In genomic region chr11:66344550-66345315, GRCh38 we compare ENCODE assay signal across 8 cellular contexts. TPM values are rescaled to one million over a fixed set of nuclear protein-coding genes. Genes with fewer than 3 reads are reported as not detected.
DNase-seq lines count a peak whose midpoint lies in the region; FAIRE-seq and TF ChIP-seq lines count a peak whose summit lies in the region.

BRMS1 (minus strand) TSS chr11:66345104; CDS start chr11:66342234, 2,870 bp downstream.

- H3K4me1 ChIP-seq in HEK293 (ENCODE audit: control insufficient read depth, insufficient read depth, low read length) (no peaks in the 10 kb centered on the region), neuronal stem cell (ENCODE audit: control insufficient read depth in 2 of 2, insufficient read depth in 1 of 2, low read depth in 1 of 2, low read length in 2 of 2) (peaks cover 25% of the 10 kb centered on the region in 2 donors), subcutaneous abdominal adipose tissue (ENCODE audit: control insufficient read depth in 5 of 5, insufficient read depth in 5 of 5, low read length in 5 of 5) (peaks cover 9 to 55% (median 47%) of the 10 kb centered on the region in 5 donors)

- H4K91ac ChIP-seq in neuronal stem cell (ENCODE audit: low read depth, low read length, poor library complexity), result no peak within 1 kb of the TSS

- H3K18ac ChIP-seq in neuronal stem cell (ENCODE audit: low read length), result peak within 1 kb of the TSS; percentile 84

- 0 out of 2 replicates have a peak, but pooled peaks have one; percentile 25 for TF ChIP-seq CTCF in HEK293 (tag by site-specific recombination; IDR thresholded peaks at IDR 0.05)

- peak within 1 kb of the TSS; percentile 92 for H3K23ac ChIP-seq in neuronal stem cell (ENCODE audit: low read depth, low read length, poor library complexity)

- no peaks in the 10 kb centered on the region for H3K9me3 ChIP-seq in HEK293 (ENCODE audit: control insufficient read depth, insufficient read depth, low read depth, low read length)
- peaks cover 0 to 3% of the 10 kb centered on the region in 2 donors for H3K9me3 ChIP-seq in neuronal stem cell (replicated peaks in 1 of 2; ENCODE audit: control insufficient read depth in 2 of 2, insufficient read depth in 1 of 2, low read depth in 1 of 2, low read length in 2 of 2)
- H3K9me3 ChIP-seq in subcutaneous abdominal adipose tissue (ENCODE audit: control insufficient read depth in 5 of 5, low read length in 5 of 5), result no peaks in the 10 kb centered on the region

- H3K9ac ChIP-seq in neuronal stem cell (ENCODE audit: low read depth, low read length, poor library complexity), result peak within 1 kb of the TSS; percentile 97
- peak within 1 kb of the TSS; percentile 81 to 98 (median 87) for H3K9ac ChIP-seq in subcutaneous abdominal adipose tissue (ENCODE audit: low read length in 5 of 5)

- H2BK5ac ChIP-seq in neuronal stem cell (ENCODE audit: low read length), result peak within 1 kb of the TSS; percentile 29

- no peak within 1 kb of the TSS for H2BK12ac ChIP-seq in neuronal stem cell (ENCODE audit: low read length)

- H2AK5ac ChIP-seq in neuronal stem cell (ENCODE audit: low read depth, low read length), result peak within 1 kb of the TSS; percentile 50

- DNase-seq in GDM1 (lab: John Stamatoyannopoulos, UW), result peak; percentile 88
- DNase-seq in NAMALWA (ENCODE audit: low spot score), result peak; percentile 97
- peak; percentile 95 for DNase-seq in SK-MEL-5 (ENCODE audit: low read depth, low spot score)
- peak; percentile 96 for DNase-seq in activated naive CD4-positive, alpha-beta T cell treated with Interleukin-2 at 50 U/mL for 16 hours
- peak; percentile 93 to 97 for DNase-seq in frontal cortex (ENCODE audit: low spot score in 2 of 2)
- DNase-seq in neuronal stem cell (ENCODE audit: low spot score), result peak; percentile 96

- in situ Hi-C loops in SK-MEL-5 (cut with HindIII; ENCODE audit: low pct_unique_long_range_greater_than_20kb, low sequenced_read_pairs), result no loop called here

- peak within 1 kb of the TSS; percentile 26; the same call in 1 of the 2 replicates for H3K27ac ChIP-seq in HEK293 (ENCODE audit: extremely low read depth, low read depth, low read length)
- H3K27ac ChIP-seq in neuronal stem cell (replicated peaks; ENCODE audit: low read length), result peak within 1 kb of the TSS; percentile 56
- peak within 1 kb of the TSS; percentile 67 for H3K27ac ChIP-seq in subcutaneous abdominal adipose tissue (ENCODE audit: low read depth, low read length)

- H3K27me3 ChIP-seq in neuronal stem cell (ENCODE audit: control insufficient read depth in 3 of 3, insufficient read depth in 3 of 3, low read depth in 1 of 3, low read length in 3 of 3) (no peaks in the 10 kb centered on the region), subcutaneous abdominal adipose tissue (ENCODE audit: control insufficient read depth in 5 of 5, insufficient read depth in 4 of 5, low read length in 5 of 5) (no peaks in the 10 kb centered on the region)

- peak within 1 kb of the TSS; percentile 94 for H2AFZ ChIP-seq in neuronal stem cell (ENCODE audit: low read length)

- no CpG with 5 or more reads among the region's 59 CpGs for WGBS in neuronal stem cell (ENCODE audit: extremely low coverage in 2 of 2, insufficient read length in 2 of 2, insufficient replicate concordance in 1 of 2), 2 donors

- peaks cover 0 to 41% of the 10 kb centered on the region in 2 experiments; a peak in 2 of 3 replicates for H3K36me3 ChIP-seq in HEK293 (ENCODE audit: control insufficient read depth in 2 of 2, insufficient read depth in 1 of 2, low read length in 2 of 2)
- peaks cover 22 to 33% of the 10 kb centered on the region in 2 donors for H3K36me3 ChIP-seq in neuronal stem cell (replicated peaks in 1 of 2; ENCODE audit: control insufficient read depth in 2 of 2, insufficient read depth in 2 of 2, low read length in 2 of 2)
- peaks cover 0 to 30% (median 25%) of the 10 kb centered on the region in 5 donors for H3K36me3 ChIP-seq in subcutaneous abdominal adipose tissue (ENCODE audit: control insufficient read depth in 5 of 5, insufficient read depth in 5 of 5, low read length in 5 of 5)

- H3K4me3 ChIP-seq in HEK293 (ENCODE audit: low read depth, low read length) (peak within 1 kb of the TSS; percentile 52), neuronal stem cell (ENCODE audit: low read length in 2 of 2) (peak within 1 kb of the TSS; percentile 97), subcutaneous abdominal adipose tissue (ENCODE audit: low read depth in 1 of 5, low read length in 5 of 5) (peak within 1 kb of the TSS; percentile 92 to 97 (median 95))

- peaks cover 19% of the 10 kb centered on the region for H3K79me1 ChIP-seq in neuronal stem cell (ENCODE audit: low read depth, low read length)

- peak within 1 kb of the TSS; percentile 0 for H2BK120ac ChIP-seq in neuronal stem cell (ENCODE audit: low read depth, low read length)

- peak within 1 kb of the TSS; percentile 62 for H2BK15ac ChIP-seq in neuronal stem cell (ENCODE audit: low read length)

- H3K4me2 ChIP-seq in neuronal stem cell (ENCODE audit: insufficient read depth, low read length, poor library complexity, severe bottlenecking), result peak within 1 kb of the TSS; percentile 64

- peak within 1 kb of the TSS; percentile 44 for H3K4ac ChIP-seq in neuronal stem cell (ENCODE audit: low read length)

- peak within 1 kb of the TSS; percentile 97 for H4K8ac ChIP-seq in neuronal stem cell (ENCODE audit: low read depth, low read length)

- peak within 1 kb of the TSS; percentile 89 for H3K14ac ChIP-seq in neuronal stem cell (ENCODE audit: low read length)

- POLR2A ChIA-PET in HEK293 (lab: Yijun Ruan, JAX), result interaction anchor here (0.5 to 4.3 kb wide), 9 partner anchors 9 to 174 kb away, joined by 3 to 18 read pairs (median 5); partner anchors contain the start of genes RIN1, SLC29A2 and YIF1A

- CTCF ChIA-PET in HEK293 (lab: Yijun Ruan, JAX), result interaction anchor here (0.5 to 3.8 kb wide), 11 partner anchors 10 to 232 kb away, joined by 3 to 28 read pairs (median 4); no protein-coding TSS in a partner anchor

- FAIRE-seq in frontal cortex (lab: Jason Lieb, UNC), result no peak

TF ChIP-seq in HEK293, 187 proteins besides CTCF, POLR2A, EP300 and RAD21 (continues in another document):
- peak; percentile 57 for TF ChIP-seq ZBTB26 (tag by site-specific recombination; optimal IDR thresholded peaks at IDR 0.05)
- no peak for TF ChIP-seq TRIM28 (IDR thresholded peaks at IDR 0.05; ENCODE audit: borderline replicate concordance, low read length)
- no peak for TF ChIP-seq ZBTB1 (tag by site-specific recombination; IDR thresholded peaks at IDR 0.05)
- TF ChIP-seq ZNF10 (tag by site-specific recombination; IDR thresholded peaks at IDR 0.05), result no peak
- TF ChIP-seq ZNF2 (tag by site-specific recombination; IDR thresholded peaks at IDR 0.05), result 0 out of 2 replicates have a peak, but pooled peaks have one; percentile 32
- no peak for TF ChIP-seq ZNF548 (tag by site-specific recombination; IDR thresholded peaks at IDR 0.05)
- no peak for TF ChIP-seq TCF7L2 (IDR thresholded peaks at IDR 0.05; ENCODE audit: borderline replicate concordance, low read depth, low read length)
- no peak for TF ChIP-seq ZNF664 (tag by site-specific recombination; IDR thresholded peaks at IDR 0.05)
- no peak for TF ChIP-seq ZNF223 (tag by site-specific recombination; IDR thresholded peaks at IDR 0.05)
- no peak for TF ChIP-seq ZNF580 (tag by site-specific recombination; IDR thresholded peaks at IDR 0.05)
- no peak for TF ChIP-seq ZNF155 (tag by site-specific recombination; IDR thresholded peaks at IDR 0.05)
- TF ChIP-seq ZNF394 (tag by site-specific recombination; IDR thresholded peaks at IDR 0.05; ENCODE audit: borderline replicate concordance), result no peak; the same call in none of the 2 replicates
- no peak for TF ChIP-seq ZNF692 (tag by site-specific recombination; IDR thresholded peaks at IDR 0.05)
- peak; percentile 69; the same call in 1 of the 2 replicates for TF ChIP-seq ZNF639 (tag by site-specific recombination; IDR thresholded peaks at IDR 0.05)

RNA-seq across cellular contexts. Expression of gene BRMS1, which starts in this region (rescaled TPM):
- 70.2 and 70.5 TPM in 2 replicates for total RNA-seq in SK-MEL-5 (2014; rRNA removed; shearing (Covaris generic))
- polyA plus RNA-seq in SK-MEL-5 (2015; cell fraction: cytosol; rRNA removed), result 61.1 and 64.3 TPM in 2 replicates
- polyA plus RNA-seq in SK-MEL-5 (2015; cell fraction: nucleus; rRNA removed), result 35.5 and 36.4 TPM in 2 replicates
- 19.2 TPM for total RNA-seq in frontal cortex
- polyA plus RNA-seq in neuronal stem cell (2013, experiment 1 of 2), result 23.5 TPM
- polyA plus RNA-seq in neuronal stem cell (2013, experiment 2 of 2), result 21.8 TPM

Comparison
In these comparisons a context has a peak if more than half of its experiments do, and no peak if none do; other contexts are left out.
1. Peak in every context shown above with its lines: DNase-seq, H3K4me3 ChIP-seq and H3K27ac ChIP-seq.